In the genomic region with DNA sequence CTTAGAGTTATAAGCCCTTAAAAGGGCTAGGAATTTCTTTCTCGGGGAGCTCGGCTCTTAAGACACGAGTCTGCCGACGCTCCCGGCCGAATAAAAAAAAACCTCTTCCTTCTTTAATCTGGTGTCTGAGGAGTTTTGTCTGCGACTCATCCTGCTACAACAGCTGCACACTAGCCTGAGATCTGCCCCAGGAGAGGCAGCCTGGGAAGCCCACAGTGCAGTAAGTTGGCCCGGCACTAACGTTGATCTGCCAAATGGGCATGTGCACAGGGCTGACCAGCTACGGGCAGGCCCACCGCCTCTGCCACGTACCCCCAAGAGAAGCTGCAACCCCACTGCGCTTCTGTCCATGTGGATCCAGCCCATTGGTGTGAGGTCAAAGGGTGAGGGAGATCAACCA, we compare ENCODE assay signal across 1 cellular context.
TF ChIP-seq lines count a peak whose summit lies in the region.

No MANE protein-coding gene starts in this region.

TF ChIP-seq in IMR-90, 13 proteins besides CTCF, POLR2A, EP300 and RAD21:
- TF ChIP-seq RCOR1 (IDR thresholded peaks at IDR 0.05; ENCODE audit: insufficient replicate concordance, low read length) = no peak
- no peak for TF ChIP-seq MAZ (IDR thresholded peaks at IDR 0.05; ENCODE audit: borderline replicate concordance, low read depth, low read length)
- no peak for TF ChIP-seq SMC3 (IDR thresholded peaks at IDR 0.05; ENCODE audit: low read depth, low read length)
- no peak for TF ChIP-seq BHLHE40 (IDR thresholded peaks at IDR 0.05; ENCODE audit: low read depth, low read length)
- TF ChIP-seq MXI1 (IDR thresholded peaks at IDR 0.05; ENCODE audit: borderline replicate concordance, low read depth, low read length) = no peak
- TF ChIP-seq CEBPB (IDR thresholded peaks at IDR 0.05; ENCODE audit: low read depth, low read length) = no peak
- TF ChIP-seq FOS (IDR thresholded peaks at IDR 0.05; ENCODE audit: low read depth, low read length) = no peak
- TF ChIP-seq, protein P1, sequence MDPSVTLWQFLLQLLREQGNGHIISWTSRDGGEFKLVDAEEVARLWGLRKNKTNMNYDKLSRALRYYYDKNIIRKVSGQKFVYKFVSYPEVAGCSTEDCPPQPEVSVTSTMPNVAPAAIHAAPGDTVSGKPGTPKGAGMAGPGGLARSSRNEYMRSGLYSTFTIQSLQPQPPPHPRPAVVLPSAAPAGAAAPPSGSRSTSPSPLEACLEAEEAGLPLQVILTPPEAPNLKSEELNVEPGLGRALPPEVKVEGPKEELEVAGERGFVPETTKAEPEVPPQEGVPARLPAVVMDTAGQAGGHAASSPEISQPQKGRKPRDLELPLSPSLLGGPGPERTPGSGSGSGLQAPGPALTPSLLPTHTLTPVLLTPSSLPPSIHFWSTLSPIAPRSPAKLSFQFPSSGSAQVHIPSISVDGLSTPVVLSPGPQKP (IDR thresholded peaks at IDR 0.05; ENCODE audit: borderline replicate concordance, low read depth, low read length) = no peak
- no peak for TF ChIP-seq NFE2L2 (IDR thresholded peaks at IDR 0.05; ENCODE audit: low read depth, low read length)
- no peak for TF ChIP-seq MAFK (IDR thresholded peaks at IDR 0.05; ENCODE audit: low read depth, low read length)
